Comparison of ENCODE assay signal across 24 cellular contexts in genomic region chr20:20897922-20898321, GRCh38.
"Had no signal": no experiment of that assay in that cellular context is flagged by ENCODE, and none has a peak within 500 bp of the region (broad histone marks: within the 10 kb centered on the region; RNA-seq: fewer than 3 reads in every experiment).

No MANE protein-coding gene starts in this region.

- H3K27me3 Mint-ChIP-seq: activated naive CD4-positive, alpha-beta T cell treated with anti-CD3 and anti-CD28 coated beads, Interleukin-2, amount 10 ng/mL, durations not matched to agents 7 days and 5 days had no signal

- H3K27ac ChIP-seq: coronary artery, esophagus squamous epithelium, gastroesophageal sphincter, heart left ventricle, testis, upper lobe of left lung had no signal

- H3K4me3 ChIP-seq: coronary artery, esophagus squamous epithelium, gastroesophageal sphincter, heart left ventricle, testis, upper lobe of left lung had no signal

- H3K4me3 Mint-ChIP-seq: activated CD4-positive, alpha-beta memory T cell treated with anti-CD3 and anti-CD28 coated beads for 36 hours; activated naive CD4-positive, alpha-beta T cell treated with anti-CD3 and anti-CD28 coated beads, Interleukin-2, amount 10 ng/mL, durations not matched to agents 7 days and 5 days; activated T-cell treated with anti-CD3 and anti-CD28 coated beads, Interleukin-2, amount 50 U/mL, for 72 hours; natural killer cell treated with Interleukin-12 subunit alpha and Interleukin-12 subunit beta and Interleukin-15 and Interleukin-18, amount 100 ng/mL, for 72 hours; stimulated activated memory B cell treated with anti-CD40 and anti-IgM and Interleukin-4, amounts not matched to agents 10 μg/mL and 1 μg/mL and 100 μg/mL, for 72 hours; T-helper 1 cell treated with Interleukin-12 subunit alpha and Interleukin-12 subunit beta and Interleukin-4 antibody, amounts not matched to agents 30 μg/mL and 1 μg/mL, for 36 hours had no signal

- H3K27me3 ChIP-seq: esophagus squamous epithelium, testis, upper lobe of left lung had no signal

- H3K36me3 Mint-ChIP-seq: activated CD4-positive, alpha-beta memory T cell treated with anti-CD3 and anti-CD28 coated beads for 36 hours; activated naive CD4-positive, alpha-beta T cell treated with anti-CD3 and anti-CD28 coated beads, Interleukin-2, amount 10 ng/mL, durations not matched to agents 7 days and 5 days; natural killer cell treated with Interleukin-12 subunit alpha and Interleukin-12 subunit beta and Interleukin-15 and Interleukin-18, amount 100 ng/mL, for 72 hours; stimulated activated memory B cell treated with anti-CD40 and anti-IgM and Interleukin-4, amounts not matched to agents 10 μg/mL and 1 μg/mL and 100 μg/mL, for 72 hours had no signal

- H3K4me1 ChIP-seq: esophagus squamous epithelium, gastroesophageal sphincter, testis had no signal

- H3K36me3 ChIP-seq: esophagus squamous epithelium, gastroesophageal sphincter, heart left ventricle, upper lobe of left lung had no signal

- H3K27ac Mint-ChIP-seq: activated CD4-positive, alpha-beta memory T cell treated with anti-CD3 and anti-CD28 coated beads for 36 hours; activated naive CD4-positive, alpha-beta T cell treated with anti-CD3 and anti-CD28 coated beads, Interleukin-2, amount 10 ng/mL, durations not matched to agents 7 days and 5 days; activated T-cell treated with anti-CD3 and anti-CD28 coated beads, Interleukin-2, amount 50 U/mL, for 72 hours; natural killer cell treated with Interleukin-12 subunit alpha and Interleukin-12 subunit beta and Interleukin-15 and Interleukin-18, amount 100 ng/mL, for 72 hours; stimulated activated memory B cell treated with anti-CD40 and anti-IgM and Interleukin-4, amounts not matched to agents 10 μg/mL and 1 μg/mL and 100 μg/mL, for 72 hours; T-helper 1 cell treated with Interleukin-12 subunit alpha and Interleukin-12 subunit beta and Interleukin-4 antibody, amounts not matched to agents 30 μg/mL and 1 μg/mL, for 36 hours had no signal

- H3K9me3 ChIP-seq: esophagus squamous epithelium, testis, upper lobe of left lung had no signal

- H3K9me3 Mint-ChIP-seq: activated CD4-positive, alpha-beta memory T cell treated with anti-CD3 and anti-CD28 coated beads for 36 hours; activated naive CD4-positive, alpha-beta T cell treated with anti-CD3 and anti-CD28 coated beads, Interleukin-2, amount 10 ng/mL, durations not matched to agents 7 days and 5 days; natural killer cell treated with Interleukin-12 subunit alpha and Interleukin-12 subunit beta and Interleukin-15 and Interleukin-18, amount 100 ng/mL, for 72 hours; T-helper 1 cell treated with Interleukin-12 subunit alpha and Interleukin-12 subunit beta and Interleukin-4 antibody, amounts not matched to agents 30 μg/mL and 1 μg/mL, for 36 hours had no signal

- H3K4me1 Mint-ChIP-seq: activated naive CD4-positive, alpha-beta T cell treated with anti-CD3 and anti-CD28 coated beads, Interleukin-2, amount 10 ng/mL, durations not matched to agents 7 days and 5 days; stimulated activated memory B cell treated with anti-CD40 and anti-IgM and Interleukin-4, amounts not matched to agents 10 μg/mL and 1 μg/mL and 100 μg/mL, for 72 hours had no signal

- DNase-seq: activated CD4-positive, alpha-beta memory T cell treated with anti-CD3 and anti-CD28 coated beads for 36 hours; activated CD4-positive, alpha-beta T cell treated with anti-CD3 and anti-CD28 coated beads for 48 hours; activated effector memory CD4-positive, alpha-beta T cell treated with Interleukin-2 at 50 U/mL for 16 hours; activated naive CD4-positive, alpha-beta T cell treated with anti-CD3 and anti-CD28 coated beads, Interleukin-2, amount 10 ng/mL, durations not matched to agents 7 days and 5 days; activated T-cell treated with anti-CD3 and anti-CD28 coated beads, Interleukin-2, amount 50 U/mL, for 72 hours; amygdala; cerebellar nuclear complex; esophagus squamous epithelium; heart left ventricle; kidney; mammary epithelial cell; midbrain; occipital lobe; small intestine; stimulated activated CD4-positive, alpha-beta T cell treated with anti-CD3 and anti-CD28 coated beads, Interleukin-2, amount 100 ng/mL, for 24 hours; testis; upper lobe of left lung had no signal

- ATAC-seq: activated T-cell treated with anti-CD3 and anti-CD28 coated beads, Interleukin-2, amount 50 U/mL, for 72 hours; gastroesophageal sphincter; heart left ventricle; left lobe of liver; natural killer cell treated with Interleukin-12 subunit alpha and Interleukin-12 subunit beta and Interleukin-15 and Interleukin-18, amount 100 ng/mL, for 72 hours; sciatic nerve; stimulated activated memory B cell treated with anti-CD40 and anti-IgM and Interleukin-4, amounts not matched to agents 10 μg/mL and 1 μg/mL and 100 μg/mL, for 72 hours had no signal
